In the genomic region with DNA sequence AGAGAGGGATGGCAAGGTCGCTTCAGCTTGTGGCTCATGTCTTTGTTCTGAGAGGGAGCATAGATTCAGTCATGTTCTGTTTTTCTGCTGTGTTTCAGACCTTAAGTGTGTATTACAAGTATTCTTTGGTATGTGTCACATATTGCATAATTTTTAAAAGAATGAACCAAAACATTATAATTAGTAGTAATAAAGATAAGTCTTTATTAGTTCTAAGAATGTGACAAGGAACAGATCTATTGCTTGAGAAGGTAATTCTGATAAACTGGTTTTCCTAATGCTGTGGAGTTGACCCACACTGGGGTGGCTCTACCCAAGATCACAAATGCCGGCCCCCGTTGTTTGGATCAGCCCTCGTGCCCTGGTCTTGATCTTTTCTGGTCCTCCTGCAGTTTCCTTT, we compare ENCODE assay signal across 1 cellular context.
TF ChIP-seq lines count a peak whose summit lies in the region.

No MANE protein-coding gene starts in this region.

TF ChIP-seq in WTC11, 78 proteins besides CTCF, POLR2A, EP300 and RAD21 (continued from another document):
- TF ChIP-seq, protein P1, sequence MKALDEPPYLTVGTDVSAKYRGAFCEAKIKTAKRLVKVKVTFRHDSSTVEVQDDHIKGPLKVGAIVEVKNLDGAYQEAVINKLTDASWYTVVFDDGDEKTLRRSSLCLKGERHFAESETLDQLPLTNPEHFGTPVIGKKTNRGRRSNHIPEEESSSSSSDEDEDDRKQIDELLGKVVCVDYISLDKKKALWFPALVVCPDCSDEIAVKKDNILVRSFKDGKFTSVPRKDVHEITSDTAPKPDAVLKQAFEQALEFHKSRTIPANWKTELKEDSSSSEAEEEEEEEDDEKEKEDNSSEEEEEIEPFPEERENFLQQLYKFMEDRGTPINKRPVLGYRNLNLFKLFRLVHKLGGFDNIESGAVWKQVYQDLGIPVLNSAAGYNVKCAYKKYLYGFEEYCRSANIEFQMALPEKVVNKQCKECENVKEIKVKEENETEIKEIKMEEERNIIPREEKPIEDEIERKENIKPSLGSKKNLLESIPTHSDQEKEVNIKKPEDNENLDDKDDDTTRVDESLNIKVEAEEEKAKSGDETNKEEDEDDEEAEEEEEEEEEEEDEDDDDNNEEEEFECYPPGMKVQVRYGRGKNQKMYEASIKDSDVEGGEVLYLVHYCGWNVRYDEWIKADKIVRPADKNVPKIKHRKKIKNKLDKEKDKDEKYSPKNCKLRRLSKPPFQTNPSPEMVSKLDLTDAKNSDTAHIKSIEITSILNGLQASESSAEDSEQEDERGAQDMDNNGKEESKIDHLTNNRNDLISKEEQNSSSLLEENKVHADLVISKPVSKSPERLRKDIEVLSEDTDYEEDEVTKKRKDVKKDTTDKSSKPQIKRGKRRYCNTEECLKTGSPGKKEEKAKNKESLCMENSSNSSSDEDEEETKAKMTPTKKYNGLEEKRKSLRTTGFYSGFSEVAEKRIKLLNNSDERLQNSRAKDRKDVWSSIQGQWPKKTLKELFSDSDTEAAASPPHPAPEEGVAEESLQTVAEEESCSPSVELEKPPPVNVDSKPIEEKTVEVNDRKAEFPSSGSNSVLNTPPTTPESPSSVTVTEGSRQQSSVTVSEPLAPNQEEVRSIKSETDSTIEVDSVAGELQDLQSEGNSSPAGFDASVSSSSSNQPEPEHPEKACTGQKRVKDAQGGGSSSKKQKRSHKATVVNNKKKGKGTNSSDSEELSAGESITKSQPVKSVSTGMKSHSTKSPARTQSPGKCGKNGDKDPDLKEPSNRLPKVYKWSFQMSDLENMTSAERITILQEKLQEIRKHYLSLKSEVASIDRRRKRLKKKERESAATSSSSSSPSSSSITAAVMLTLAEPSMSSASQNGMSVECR (CRISPR knock-in tag; IDR thresholded peaks at IDR 0.05; ENCODE audit: borderline replicate concordance) = no peak
- TF ChIP-seq ELF4 (CRISPR knock-in tag; IDR thresholded peaks at IDR 0.05; ENCODE audit: low read depth) (no peak), ZNF232 (CRISPR knock-in tag; IDR thresholded peaks at IDR 0.05) (no peak), SP1 (CRISPR knock-in tag; conservative IDR thresholded peaks at IDR 0.05) (no peak), NFYB (CRISPR knock-in tag; conservative IDR thresholded peaks at IDR 0.05; ENCODE audit: low read depth) (no peak)
